In genomic region chr6:36794704-36795065, GRCh38 we compare ENCODE assay signal across 27 cellular contexts. TPM values are rescaled to one million over a fixed set of nuclear protein-coding genes. Genes with fewer than 3 reads are reported as not detected.
"Had no signal": no experiment of that assay in that cellular context is flagged by ENCODE, and none has a peak within 500 bp of the region (broad histone marks: within the 10 kb centered on the region; RNA-seq: fewer than 3 reads in every experiment).

No MANE protein-coding gene starts in this region.

- ATAC-seq: activated naive CD4-positive, alpha-beta T cell treated with anti-CD3 and anti-CD28 coated beads, Interleukin-2, amount 50 U/mL, for 72 hours; activated T-cell treated with anti-CD3 and anti-CD28 coated beads, Interleukin-2, amount 50 U/mL, for 4 hours; PC-3 had no signal

- H3K9me3 ChIP-seq: adrenal gland, Peyer's patch, SJSA1, SK-N-SH had no signal

- H3K4me2 ChIP-seq: SK-N-SH had no signal

- H3K4me3 ChIP-seq: adrenal gland, Peyer's patch, SJSA1 had no signal

- H3K36me3 ChIP-seq: adrenal gland, Peyer's patch, SJSA1 had no signal

- H3K9ac ChIP-seq: SK-N-SH had no signal

- DNase-seq: activated CD4-positive, alpha-beta memory T cell treated with anti-CD3 and anti-CD28 coated beads for 36 hours; activated CD4-positive, alpha-beta T cell treated with anti-CD3 and anti-CD28 coated beads for 4 hours; activated CD4-positive, alpha-beta T cell treated with anti-CD3 and anti-CD28 coated beads, Interleukin-2, amount 50 U/mL, for 1 hour; activated CD4-positive, CD25-positive, alpha-beta regulatory T cell treated with anti-CD3 and anti-CD28 coated beads, Interleukin-2, amount 50 U/mL, for 72 hours; activated CD8-positive, alpha-beta memory T cell treated with anti-CD3 and anti-CD28 coated beads, Interleukin-2, amount 50 U/mL, for 4 hours; activated gamma-delta T cell treated with Interleukin-2 at 50 U/mL for 16 hours; activated naive CD4-positive, alpha-beta T cell treated with anti-CD3 and anti-CD28 coated beads for 36 hours; activated T-cell treated with anti-CD3 and anti-CD28 coated beads for 4 hours; activated T-cell treated with anti-CD3 and anti-CD28 coated beads, Interleukin-2, amount 50 U/mL, for 4 hours; adrenal gland; cerebellar nuclear complex; NCI-H1105 treated with DMSO at 0.1 percent for 48 hours; NCI-H1436 treated with DMSO at 0.1 percent for 48 hours; NCI-H1694 treated with DMSO at 0.1 percent for 48 hours; NCI-H2029; NCI-H2171; NCI-H510A; NCI-H748 treated with DMSO at 0.1 percent for 48 hours; NK-92 treated with Interleukin-12 subunit alpha and Interleukin-12 subunit beta, amount 100 ng/mL, for 24 hours; PC-3; Peyer's patch; RPMI8226; SHP77 treated with DMSO at 0.1 percent for 48 hours had no signal

- H3K4me1 ChIP-seq: adrenal gland, Peyer's patch, SJSA1 had no signal

- H3K27ac ChIP-seq: adrenal gland, Peyer's patch, SJSA1 had no signal

- H3K27me3 ChIP-seq: adrenal gland, Peyer's patch had no signal

RNA-seq across cellular contexts. Expression of gene CPNE5, which starts 44.6 kb away (rescaled TPM):
- total RNA-seq: bronchial epithelial cell, PC-3 had no signal
